1 cellular context compared by ENCODE assay signal in genomic region chr2:100606332-100606731, GRCh38.
TF ChIP-seq lines count a peak whose summit lies in the region.

No MANE protein-coding gene starts in this region.

TF ChIP-seq in GM23338, 12 proteins besides CTCF, POLR2A, EP300 and RAD21 (continued from another document):
- TF ChIP-seq ZNF462 (CRISPR knock-in tag; IDR thresholded peaks at IDR 0.05) (no peak), ETS1 (IDR thresholded peaks at IDR 0.05) (no peak), CREB1 (CRISPR knock-in tag; IDR thresholded peaks at IDR 0.05; ENCODE audit: low read depth) (no peak), ZNF331 (CRISPR knock-in tag; IDR thresholded peaks at IDR 0.05; ENCODE audit: low read depth) (no peak), ZNF114 (CRISPR knock-in tag; IDR thresholded peaks at IDR 0.05) (no peak)
